In genomic region chr16:68529931-68530667, GRCh38 we compare ENCODE assay signal across 8 cellular contexts. TPM values are rescaled to one million over a fixed set of nuclear protein-coding genes. Genes with fewer than 3 reads are reported as not detected.
A peak's percentile ranks its signal among the peaks of the same experiment; 100 is the strongest.
DNase-seq lines count a peak whose midpoint lies in the region; ATAC-seq and TF ChIP-seq lines count a peak whose summit lies in the region.

No MANE protein-coding gene starts in this region.

- TF ChIP-seq EP300 in Ishikawa (IDR thresholded peaks at IDR 0.05; ENCODE audit: borderline replicate concordance) (no peak), neural cell (conservative IDR thresholded peaks at IDR 0.05; ENCODE audit: poor library complexity, severe bottlenecking) (no peak)

- H3K36me3 Mint-ChIP-seq in stimulated activated naive CD8-positive, alpha-beta T cell treated with anti-CD3 and anti-CD28 coated beads, Interleukin-15, Interleukin-2, amounts not matched to agents 100 ng/mL and 50 ng/mL, for 24 hours (ENCODE audit: low read depth): peaks cover 18% of the 10 kb centered on the region

- H3K4me3 ChIP-seq in neural cell (ENCODE audit: low read length): peak overlapping the region; percentile 73

- H3K27me3 Mint-ChIP-seq in stimulated activated naive CD8-positive, alpha-beta T cell treated with anti-CD3 and anti-CD28 coated beads, Interleukin-15, Interleukin-2, amounts not matched to agents 100 ng/mL and 50 ng/mL, for 24 hours: no peaks in the 10 kb centered on the region

- H4K20me1 ChIP-seq in neural cell (ENCODE audit: insufficient read depth): no peaks in the 10 kb centered on the region

- no peaks in the 10 kb centered on the region for H3K79me2 ChIP-seq in neural cell (replicated peaks; ENCODE audit: insufficient read depth, low read length)

- peaks cover 23% of the 10 kb centered on the region for H3K4me1 Mint-ChIP-seq in stimulated activated naive CD8-positive, alpha-beta T cell treated with anti-CD3 and anti-CD28 coated beads, Interleukin-15, Interleukin-2, amounts not matched to agents 100 ng/mL and 50 ng/mL, for 24 hours (ENCODE audit: low read depth)

- H3K4me2 ChIP-seq in neural cell (ENCODE audit: low read length): no peak overlapping the region

- H2AFZ ChIP-seq in neural cell (ENCODE audit: low read depth, low read length): peak overlapping the region; percentile 29

- TF ChIP-seq RAD21 in Ishikawa (IDR thresholded peaks at IDR 0.05; ENCODE audit: low read depth): no peak
- TF ChIP-seq RAD21 in neural cell (conservative IDR thresholded peaks at IDR 0.05): no peak

- peak overlapping the region; percentile 40 for H3K27ac Mint-ChIP-seq in stimulated activated naive CD8-positive, alpha-beta T cell treated with anti-CD3 and anti-CD28 coated beads, Interleukin-15, Interleukin-2, amounts not matched to agents 100 ng/mL and 50 ng/mL, for 24 hours

- no peak for TF ChIP-seq CTCF in neural cell (IDR thresholded peaks at IDR 0.05; ENCODE audit: poor library complexity, severe bottlenecking)

- H3K9me2 ChIP-seq in neural cell (ENCODE audit: insufficient read depth, low read length): no peaks in the 10 kb centered on the region

- H3F3A ChIP-seq in neural cell (ENCODE audit: insufficient read depth, low read length, poor library complexity, severe bottlenecking): no peaks in the 10 kb centered on the region

- H3K9me3 ChIP-seq in neural cell (ENCODE audit: low read length): no peaks in the 10 kb centered on the region

- H3K9ac ChIP-seq in neural cell (ENCODE audit: low read length): peak overlapping the region; percentile 56

- H3K4me3 Mint-ChIP-seq in stimulated activated naive CD8-positive, alpha-beta T cell treated with anti-CD3 and anti-CD28 coated beads, Interleukin-15, Interleukin-2, amounts not matched to agents 100 ng/mL and 50 ng/mL, for 24 hours: peak overlapping the region; percentile 82

- DNase-seq in COLO668 (lab: John Stamatoyannopoulos, UW; ENCODE audit: unreplicated experiment) (peak; percentile 92), RKO (ENCODE audit: low spot score) (peak; percentile 93), fibroblast of the conjunctiva (ENCODE audit: low read depth) (peak; percentile 75)
- peak; percentile 85 for DNase-seq in activated effector memory CD4-positive, alpha-beta T cell treated with Interleukin-2 at 50 U/mL for 16 hours

- H3K36me3 ChIP-seq in neural cell (ENCODE audit: insufficient read depth, low read length): no peaks in the 10 kb centered on the region

- peak; percentile 87 for ATAC-seq in GM21447 (IDR thresholded peaks at IDR 0.05; ENCODE audit: unreplicated experiment)

- peaks cover 8% of the 10 kb centered on the region for H3K9me3 Mint-ChIP-seq in stimulated activated naive CD8-positive, alpha-beta T cell treated with anti-CD3 and anti-CD28 coated beads, Interleukin-15, Interleukin-2, amounts not matched to agents 100 ng/mL and 50 ng/mL, for 24 hours

- H3K27me3 ChIP-seq in neural cell (ENCODE audit: insufficient read depth, low read depth, low read length): no peaks in the 10 kb centered on the region

- no peak overlapping the region for H3K27ac ChIP-seq in neural cell (ENCODE audit: low read length)

TF ChIP-seq in Ishikawa, 13 proteins besides CTCF, POLR2A, EP300 and RAD21 (continues in another document):
- TF ChIP-seq ZBTB7A (IDR thresholded peaks at IDR 0.05; ENCODE audit: low read depth) (peak; percentile 54; the same call in 1 of the 2 replicates), USF1 (IDR thresholded peaks at IDR 0.05) (no peak), EGR1 (IDR thresholded peaks at IDR 0.05) (peak; percentile 93), REST (IDR thresholded peaks at IDR 0.05; ENCODE audit: low read depth) (no peak), FOXM1 (IDR thresholded peaks at IDR 0.05; ENCODE audit: borderline replicate concordance, low read depth) (no peak), NFIC (IDR thresholded peaks at IDR 0.05) (no peak), TEAD4 (IDR thresholded peaks at IDR 0.05) (no peak), MAX (IDR thresholded peaks at IDR 0.05) (peak; percentile 96), YY1 (IDR thresholded peaks at IDR 0.05; ENCODE audit: low read depth) (peak; percentile 94), TAF1 (IDR thresholded peaks at IDR 0.05; ENCODE audit: low read depth) (peak; percentile 89), CEBPB (IDR thresholded peaks at IDR 0.05) (no peak)

TF ChIP-seq in neural cell, 6 proteins besides CTCF, POLR2A, EP300 and RAD21:
- TF ChIP-seq TAF1 (IDR thresholded peaks at IDR 0.05; ENCODE audit: low read depth): peak; percentile 73
- peak; percentile 54 for TF ChIP-seq MXI1 (conservative IDR thresholded peaks at IDR 0.05; ENCODE audit: poor library complexity, severe bottlenecking)
- TF ChIP-seq REST (IDR thresholded peaks at IDR 0.05; ENCODE audit: borderline replicate concordance): peak; percentile 57
- peak; percentile 78 for TF ChIP-seq POLR2AphosphoS5 (IDR thresholded peaks at IDR 0.05)
- peak; percentile 13 for TF ChIP-seq SMC3 (conservative IDR thresholded peaks at IDR 0.05; ENCODE audit: poor library complexity)
- no peak for TF ChIP-seq EZH2 (IDR thresholded peaks at IDR 0.05; ENCODE audit: borderline replicate concordance, insufficient read depth, low read length, poor library complexity, severe bottlenecking)

RNA-seq across cellular contexts. Expression of gene ZFP90, which starts 9.0 kb away (rescaled TPM):
- polyA plus RNA-seq in neural cell: 73.6 TPM in 2 replicates
- polyA minus RNA-seq in neural cell: 132 and 148 TPM in 2 replicates
